ENCODE assay signal across 8 cellular contexts in genomic region chr22:21550662-21551014, GRCh38. TPM values are rescaled to one million over a fixed set of nuclear protein-coding genes. Genes with fewer than 3 reads are reported as not detected.
DNase-seq lines count a peak whose midpoint lies in the region; ATAC-seq and TF ChIP-seq lines count a peak whose summit lies in the region.
"Not testable (repeated sequence)": the region's sequence is repeated elsewhere in the genome, so short reads cannot be mapped to it uniquely, and the experiment has no call there.

No MANE protein-coding gene starts in this region.

- not testable (repeated sequence) for H3K36me3 Mint-ChIP-seq in T-cell; activated naive CD8-positive, alpha-beta T cell treated with anti-CD3 and anti-CD28 coated beads, Interleukin-2, amount 50 U/mL, for 24 hours (ENCODE audit: low read depth)

- not testable (repeated sequence) for H3K9me3 ChIP-seq in DND-41 (ENCODE audit: insufficient read depth, low read length, severe bottlenecking); right cardiac atrium (ENCODE audit: control insufficient read depth, low read length)

- not testable (repeated sequence) for H3K27ac Mint-ChIP-seq in T-cell; activated naive CD8-positive, alpha-beta T cell treated with anti-CD3 and anti-CD28 coated beads, Interleukin-2, amount 50 U/mL, for 24 hours

- not testable (repeated sequence) for H3K4me1 ChIP-seq in DND-41 (ENCODE audit: insufficient read depth, low read length); right cardiac atrium (ENCODE audit: control insufficient read depth, insufficient read depth, low read length)

- peak; percentile 58 for ATAC-seq in DND-41 (ENCODE audit: insufficient read depth, low read depth)
- peak; percentile 42 for ATAC-seq in GM19438 (IDR thresholded peaks at IDR 0.05; ENCODE audit: low read depth, unreplicated experiment)
- ATAC-seq in GM21737 (IDR thresholded peaks at IDR 0.05; ENCODE audit: unreplicated experiment) = peak; percentile 19
- peak; percentile 24 for ATAC-seq in HG03108 (IDR thresholded peaks at IDR 0.05; ENCODE audit: unreplicated experiment)
- peak; percentile 25 to 36 (median 28) for ATAC-seq in T-cell (replicated peaks in 1 of 4)
- ATAC-seq in activated naive CD8-positive, alpha-beta T cell treated with anti-CD3 and anti-CD28 coated beads, Interleukin-2, amount 50 U/mL, for 24 hours = peak; percentile 20
- ATAC-seq in right cardiac atrium = peak; percentile 83 to 89
- peak; percentile 70 for ATAC-seq in omental fat pad (ENCODE audit: low FRiP score)

- H3K27ac ChIP-seq in DND-41 (ENCODE audit: low read length); right cardiac atrium (ENCODE audit: low read length): not testable (repeated sequence)

- not testable (repeated sequence) for H3K27me3 Mint-ChIP-seq in T-cell; activated naive CD8-positive, alpha-beta T cell treated with anti-CD3 and anti-CD28 coated beads, Interleukin-2, amount 50 U/mL, for 24 hours

- H3K4me3 Mint-ChIP-seq in T-cell; activated naive CD8-positive, alpha-beta T cell treated with anti-CD3 and anti-CD28 coated beads, Interleukin-2, amount 50 U/mL, for 24 hours: not testable (repeated sequence)

- H3K4me3 ChIP-seq in DND-41 (ENCODE audit: low read depth in 1 of 2, low read length in 2 of 2); right cardiac atrium (ENCODE audit: low read length): not testable (repeated sequence)

- not testable (repeated sequence) for H3K36me3 ChIP-seq in DND-41 (ENCODE audit: insufficient read depth, low read length)

- CTCF ChIA-PET in T-cell (lab: Charles Lee) = not testable (repeated sequence)

- POLR2A ChIA-PET in T-cell (lab: Charles Lee) = not testable (repeated sequence)

- not testable (repeated sequence) for H3K27me3 ChIP-seq in DND-41 (ENCODE audit: insufficient read depth, low read length, poor library complexity); right cardiac atrium (ENCODE audit: control insufficient read depth, insufficient read depth)

- intact Hi-C loops in right cardiac atrium (cut with DNase I) = not testable (repeated sequence)

- not testable (repeated sequence) for H3K4me1 Mint-ChIP-seq in T-cell; activated naive CD8-positive, alpha-beta T cell treated with anti-CD3 and anti-CD28 coated beads, Interleukin-2, amount 50 U/mL, for 24 hours

- H4K20me1 ChIP-seq in DND-41 (ENCODE audit: insufficient read depth, low read length) = not testable (repeated sequence)

- H3K9me3 Mint-ChIP-seq in T-cell; activated naive CD8-positive, alpha-beta T cell treated with anti-CD3 and anti-CD28 coated beads, Interleukin-2, amount 50 U/mL, for 24 hours: not testable (repeated sequence)

- DNase-seq in DND-41; T-cell; activated naive CD8-positive, alpha-beta T cell treated with anti-CD3 and anti-CD28 coated beads, Interleukin-2, amount 50 U/mL, for 24 hours; right cardiac atrium; omental fat pad (ENCODE audit: low spot score): not testable (repeated sequence)

- no CpG with 5 or more reads among the region's 41 CpGs for WGBS in right cardiac atrium

- not testable (repeated sequence) for TF ChIP-seq CTCF in DND-41 (IDR thresholded peaks at IDR 0.05; ENCODE audit: borderline replicate concordance, extremely low read depth, low read length, poor library complexity, severe bottlenecking); omental fat pad (IDR thresholded peaks at IDR 0.05)

- H3K4me2 ChIP-seq in DND-41 (ENCODE audit: insufficient read depth, low read length) = not testable (repeated sequence)

- H2AFZ ChIP-seq in DND-41 (ENCODE audit: low read depth, low read length) = not testable (repeated sequence)

- not testable (repeated sequence) for H3K9ac ChIP-seq in DND-41 (ENCODE audit: low read depth, low read length)

- not testable (repeated sequence) for H3K79me2 ChIP-seq in DND-41 (ENCODE audit: insufficient read depth, low read length)

RNA-seq across cellular contexts. Expression of gene RIMBP3C, which starts 0.6 kb away (rescaled TPM):
- total RNA-seq in T-cell (1 to 10 TPM in 3 of 5 donors, not detected in 2; 2.8 to 4.7 (median 3.9) TPM), right cardiac atrium (under 1 TPM in 2 of 4 donors, not detected in 2; 0.18 to 0.23 TPM), omental fat pad (under 1 TPM in 1 of 4 donors, not detected in 3; 0.31 TPM)
- 0.02 TPM for polyA plus RNA-seq in right cardiac atrium

RNA-seq across cellular contexts. Expression of gene UBE2L3, which starts 16.9 kb away (rescaled TPM):
- total RNA-seq in T-cell (10 to 100 TPM; 28.4 to 38.7 (median 34.3) TPM), right cardiac atrium (10 to 100 TPM; 38.8 to 49.0 (median 44.7) TPM), omental fat pad (10 to 100 TPM; 38.9 to 49.7 (median 44.0) TPM)
- polyA plus RNA-seq in right cardiac atrium = 63.6 TPM

Comparison
In these comparisons a context has a peak if more than half of its experiments do, and no peak if none do; other contexts are left out.
1. ATAC-seq: peak in every context shown above with its lines; median percentile 86 in right cardiac atrium; 70 in omental fat pad; 58 in DND-41; 42 in GM19438; 28 in T-cell; 24 in HG03108; 20 in activated naive CD8-positive, alpha-beta T cell treated with anti-CD3 and anti-CD28 coated beads, Interleukin-2, amount 50 U/mL, for 24 hours; 19 in GM21737.